8 cellular contexts compared by ENCODE assay signal in the genomic region with DNA sequence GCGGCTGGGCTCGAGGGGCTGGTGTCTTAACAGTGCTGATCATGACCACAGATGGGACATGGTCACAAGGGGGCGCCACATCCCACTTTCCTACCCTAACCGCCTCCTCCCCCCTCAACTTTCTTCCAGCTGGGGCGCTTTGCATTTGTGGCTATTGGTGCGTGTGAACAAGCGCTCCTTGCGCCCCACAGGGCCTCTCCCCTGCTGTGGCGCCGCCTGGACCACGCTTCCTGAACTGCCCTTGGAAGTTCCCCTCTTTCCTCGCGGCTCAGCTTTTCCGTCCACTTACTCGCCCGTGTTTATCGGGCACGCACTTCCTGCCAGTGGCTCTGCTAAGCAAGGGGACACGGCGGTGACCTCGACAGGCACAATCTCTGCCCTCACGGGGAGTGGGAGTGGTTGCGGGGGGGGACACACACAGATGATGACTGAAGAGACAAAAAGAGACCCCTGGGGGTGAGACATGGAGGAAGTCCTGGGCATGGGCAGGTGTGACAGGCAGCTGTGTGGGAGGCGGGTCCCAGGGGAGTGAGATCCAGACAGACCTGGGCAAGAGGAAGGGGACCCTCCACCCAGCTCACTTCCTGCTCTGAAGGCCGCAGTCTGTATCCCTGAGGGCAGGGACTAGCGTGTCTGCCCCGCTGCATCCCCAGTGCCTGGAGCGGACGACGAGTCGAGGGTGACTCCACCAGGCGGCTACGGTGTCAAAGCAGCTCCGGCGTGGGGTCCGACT. TPM values are rescaled to one million over a fixed set of nuclear protein-coding genes. Genes with fewer than 3 reads are reported as not detected.
DNase-seq lines count a peak whose midpoint lies in the region; ATAC-seq, FAIRE-seq and TF ChIP-seq lines count a peak whose summit lies in the region.

No MANE protein-coding gene starts in this region.

- H3K79me2 ChIP-seq in mammary epithelial cell (ENCODE audit: insufficient read depth, low read length) (peaks cover 5% of the 10 kb centered on the region), keratinocyte (ENCODE audit: control insufficient read depth, insufficient read depth, low read length) (no peaks in the 10 kb centered on the region)

- H3K4me2 ChIP-seq in mammary epithelial cell (ENCODE audit: insufficient read depth, low read depth, low read length), result peak overlapping the region; percentile 75
- peak overlapping the region; percentile 73 for H3K4me2 ChIP-seq in keratinocyte (ENCODE audit: control insufficient read depth, extremely low read depth, insufficient read depth, low read depth, low read length)

- H2AFZ ChIP-seq in mammary epithelial cell (ENCODE audit: low read depth, low read length), result peak overlapping the region; percentile 73
- H2AFZ ChIP-seq in keratinocyte (ENCODE audit: control insufficient read depth, low read length), result peak overlapping the region; percentile 71

- intact Hi-C loops in mammary epithelial cell (cut with micrococcal nuclease), result loop anchor here (1.0 kb wide), 2 partner anchors 91 to 171 kb away; no protein-coding TSS in a partner anchor

- H3K9me1 ChIP-seq in keratinocyte (ENCODE audit: control insufficient read depth, extremely low read depth, insufficient read depth, low read length), result no peaks in the 10 kb centered on the region

- no peak for FAIRE-seq in keratinocyte (lab: Jason Lieb, UNC)

- H3K9me3 ChIP-seq in mammary epithelial cell (replicated peaks; ENCODE audit: insufficient read depth, low read length) (no peaks in the 10 kb centered on the region), keratinocyte (ENCODE audit: control insufficient read depth, low read depth, low read length) (no peaks in the 10 kb centered on the region)

- H3K9ac ChIP-seq in mammary epithelial cell (ENCODE audit: insufficient read depth, low read length) (no peak overlapping the region), keratinocyte (ENCODE audit: control insufficient read depth, extremely low read depth, insufficient read depth, low read length) (peak overlapping the region; percentile 37)

- ATAC-seq in HG02588 (IDR thresholded peaks at IDR 0.05; ENCODE audit: unreplicated experiment), result peak; percentile 69

- H3K4me3 ChIP-seq in mammary epithelial cell (replicated peaks in 1 of 3; ENCODE audit: insufficient read depth in 1 of 3, low read depth in 2 of 3, low read length in 3 of 3) (peak overlapping the region in 2 of 3 experiments; percentile 32 to 49), keratinocyte (ENCODE audit: control insufficient read depth in 2 of 3, extremely low read depth in 1 of 3, insufficient read depth in 2 of 3, low read depth in 1 of 3, low read length in 3 of 3) (peak overlapping the region; percentile 31 to 62 (median 44))

- H4K20me1 ChIP-seq in mammary epithelial cell (ENCODE audit: insufficient read depth, low read length) (no peaks in the 10 kb centered on the region), keratinocyte (ENCODE audit: control insufficient read depth, extremely low read depth, insufficient read depth, low read length) (peaks cover 7% of the 10 kb centered on the region)

- H3K4me1 ChIP-seq in mammary epithelial cell (ENCODE audit: insufficient read depth, low read length) (peaks cover 23% of the 10 kb centered on the region), keratinocyte (ENCODE audit: control insufficient read depth, extremely low read depth, insufficient read depth, low read length) (peaks cover 8% of the 10 kb centered on the region)

- no TSS peak for BruUV-seq in mammary epithelial cell (replicated peaks; lab: Mats Ljungman, UMichigan)

- no peak overlapping the region for H3K27ac ChIP-seq in VCaP
- no peak overlapping the region for H3K27ac ChIP-seq in mammary epithelial cell (ENCODE audit: insufficient read depth, low read depth, low read length)
- H3K27ac ChIP-seq in keratinocyte (ENCODE audit: control insufficient read depth, insufficient read depth, low read length), result no peak overlapping the region

- H3K36me3 ChIP-seq in mammary epithelial cell (ENCODE audit: insufficient read depth, low read length) (no peaks in the 10 kb centered on the region), keratinocyte (ENCODE audit: control insufficient read depth in 2 of 2, extremely low read depth in 1 of 2, insufficient read depth in 2 of 2, low read length in 2 of 2) (peaks cover 0 to 3% of the 10 kb centered on the region in 2 experiments)

- in situ Hi-C loops in G401 (cut with HindIII; ENCODE audit: low sequenced_read_pairs), result no loop called here
- in situ Hi-C loops in mammary epithelial cell (cut with MboI; ENCODE audit: low sequenced_read_pairs in 2 of 2), result loop anchor here (10.0 kb wide), 2 partner anchors 234 to 254 kb away; a partner anchor contains a TSS

- WGBS in mammary epithelial cell (ENCODE audit: low coverage, missing lambda C conversion rate), result 6% methylated on average over 19 of the region's 36 CpGs

- H3K27me3 ChIP-seq in mammary epithelial cell (ENCODE audit: insufficient read depth, low read length), result no peaks in the 10 kb centered on the region
- peaks cover 3% of the 10 kb centered on the region for H3K27me3 ChIP-seq in keratinocyte (ENCODE audit: control insufficient read depth, extremely low read depth, insufficient read depth, low read length)

- TF ChIP-seq CTCF in VCaP (conservative IDR thresholded peaks at IDR 0.05), result peak; percentile 37
- TF ChIP-seq CTCF in mammary epithelial cell (conservative IDR thresholded peaks at IDR 0.05 in 1 of 2, IDR thresholded peaks at IDR 0.05 in 1 of 2; ENCODE audit: extremely low read depth in 1 of 2, insufficient read depth in 1 of 2, low read depth in 1 of 2, low read length in 2 of 2), result peak; percentile 50 to 65
- TF ChIP-seq CTCF in keratinocyte (optimal IDR thresholded peaks at IDR 0.05 in 1 of 3, IDR thresholded peaks at IDR 0.05 in 1 of 3, conservative IDR thresholded peaks at IDR 0.05 in 1 of 3; ENCODE audit: extremely low read depth in 1 of 3, insufficient read depth in 2 of 3, low read length in 3 of 3), result peak; percentile 54 to 81 (median 78)

- dilution Hi-C loops in mammary epithelial cell (cut with HindIII; ENCODE audit: low sequenced_read_pairs), result no loop called here
- dilution Hi-C loops in keratinocyte (cut with MboI; ENCODE audit: extremely low pct_ligation_motif_present, low sequenced_read_pairs), result no loop called here

- CTCF ChIA-PET in mammary epithelial cell (lab: Charles Lee; ENCODE audit: low non-redundant PET), result interaction anchor here (0.6 to 1.2 kb wide), 2 partner anchors 173 to 234 kb away, joined by 3 to 21 read pairs; a partner anchor contains a TSS

- DNase-seq in G401 (ENCODE audit: low spot score) (peak; percentile 44), NCI-H146 (lab: John Stamatoyannopoulos, UW) (peak; percentile 70), mammary epithelial cell (peak; percentile 57), keratinocyte (ENCODE audit: low read depth, low spot score) (no peak), NCI-H510A treated with DMSO at 0.1 percent for 48 hours (lab: John Stamatoyannopoulos, UW) (no peak)
- peak; percentile 69 for DNase-seq in stimulated activated CD4-positive, alpha-beta T cell treated with anti-CD3 and anti-CD28 coated beads, Interleukin-12 subunit alpha, Interleukin-12 subunit beta, amount 100 ng/mL, for 4 hours

RNA-seq across cellular contexts. Expression of a gene that starts 40.3 kb away (rescaled TPM):
- 55.8 and 56.1 TPM in 2 replicates for total RNA-seq in G401 (2014; rRNA removed; shearing (Covaris generic))
- total RNA-seq in mammary epithelial cell, result 10 to 100 TPM; 25.5 to 41.0 TPM
- 6.7 TPM for polyA plus RNA-seq in mammary epithelial cell
- 7.9 TPM for polyA minus RNA-seq in mammary epithelial cell
- polyA plus RNA-seq in keratinocyte, result 4.0 to 10.7 TPM (median 5.6 TPM) in 3 replicates
- 2.9 TPM for polyA plus RNA-seq in keratinocyte (2011; ENCODE audit: low read depth)
- 3.7 and 13.4 TPM in 2 replicates for polyA plus RNA-seq in keratinocyte (2011; cell fraction: cytosol; rRNA removed)
- polyA plus RNA-seq in keratinocyte (2011; cell fraction: nucleus; rRNA removed), result 4.3 and 8.7 TPM in 2 replicates
- 5.8 and 21.8 TPM in 2 replicates for polyA plus RNA-seq in keratinocyte (2012; ENCODE audit: low replicate concordance)
- 2.9 to 6.1 TPM (median 4.0 TPM) in 3 replicates for polyA minus RNA-seq in keratinocyte
- polyA minus RNA-seq in keratinocyte (2011; cell fraction: cytosol; rRNA and poly(A)+ RNA removed), result 37.2 TPM
- polyA minus RNA-seq in keratinocyte (2011; cell fraction: nucleus; rRNA and poly(A)+ RNA removed), result 5.2 and 8.5 TPM in 2 replicates

Comparison
In these comparisons a context has a peak if more than half of its experiments do, and no peak if none do; other contexts are left out.
1. DNase-seq: peak in G401 (single experiment), NCI-H146 (single experiment), mammary epithelial cell (single experiment) and stimulated activated CD4-positive, alpha-beta T cell treated with anti-CD3 and anti-CD28 coated beads, Interleukin-12 subunit alpha, Interleukin-12 subunit beta, amount 100 ng/mL, for 4 hours (single experiment); none in keratinocyte (single experiment) and NCI-H510A treated with DMSO at 0.1 percent for 48 hours (single experiment).
2. Peak in every context shown above with its lines, with median percentiles within 50 percentile points of each other: CTCF ChIP-seq.